11 cellular contexts compared by ENCODE assay signal in the genomic region with DNA sequence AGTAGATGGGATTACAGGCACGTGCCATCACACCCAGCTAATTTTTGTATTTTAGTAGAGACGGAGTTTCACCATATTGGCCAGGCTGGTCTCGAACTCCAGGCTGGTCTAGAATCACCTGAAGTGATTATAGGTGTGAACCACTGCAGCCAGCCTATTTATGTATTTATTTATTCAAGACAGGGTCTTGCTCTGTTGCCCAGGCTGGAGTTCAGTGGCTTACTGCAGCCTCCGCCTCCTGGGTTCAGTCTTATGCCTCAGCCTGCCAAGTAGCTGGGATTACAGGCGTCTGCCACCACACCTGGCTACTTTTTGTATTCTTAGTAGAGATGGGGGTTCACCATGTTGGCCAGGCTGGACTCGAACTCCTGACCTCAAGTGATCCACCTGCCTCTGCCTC. TPM values are rescaled to one million over a fixed set of nuclear protein-coding genes. Genes with fewer than 3 reads are reported as not detected.
A peak's percentile ranks its signal among the peaks of the same experiment; 100 is the strongest.
DNase-seq lines count a peak whose midpoint lies in the region; ATAC-seq and TF ChIP-seq lines count a peak whose summit lies in the region.
"Not testable (repeated sequence)": the region's sequence is repeated elsewhere in the genome, so short reads cannot be mapped to it uniquely, and the experiment has no call there.
"Had no signal": no experiment of that assay in that cellular context is flagged by ENCODE, and none has a peak within 500 bp of the region (broad histone marks: within the 10 kb centered on the region; RNA-seq: fewer than 3 reads in every experiment).

No MANE protein-coding gene starts in this region.

- not testable (repeated sequence) for H3K9me3 Mint-ChIP-seq in activated T-cell treated with anti-CD3 and anti-CD28 coated beads, Interleukin-2, amount 50 U/mL, for 72 hours; stimulated activated memory B cell treated with anti-CD40 and anti-IgM and Interleukin-4, amounts not matched to agents 10 μg/mL and 1 μg/mL and 100 μg/mL, for 72 hours

- H3K4me3 Mint-ChIP-seq in activated T-cell treated with anti-CD3 and anti-CD28 coated beads, Interleukin-2, amount 50 U/mL, for 72 hours; stimulated activated memory B cell treated with anti-CD40 and anti-IgM and Interleukin-4, amounts not matched to agents 10 μg/mL and 1 μg/mL and 100 μg/mL, for 72 hours: not testable (repeated sequence)

- not testable (repeated sequence) for DNase-seq in SJSA1 (ENCODE audit: low read depth in 1 of 2, low spot score in 2 of 2); activated T-cell treated with anti-CD3 and anti-CD28 coated beads, Interleukin-2, amount 50 U/mL, for 72 hours; caudate nucleus (lab: John Stamatoyannopoulos, UW); heart right ventricle; osteoblast (ENCODE audit: insufficient read length, low spot score, missing footprints)

- intact Hi-C loops in heart right ventricle (cut with DNase I): not testable (repeated sequence)

- TF ChIP-seq CTCF in heart right ventricle (IDR thresholded peaks at IDR 0.05); osteoblast (IDR thresholded peaks at IDR 0.05; ENCODE audit: extremely low read depth, low read depth, low read length): not testable (repeated sequence)

- H3K27me3 ChIP-seq in SJSA1 (replicated peaks); heart right ventricle; osteoblast (ENCODE audit: insufficient read depth, low read length): not testable (repeated sequence)

- H3K4me1 ChIP-seq in SJSA1 (replicated peaks): peaks cover 17% of the 10 kb centered on the region
- H3K4me1 ChIP-seq in heart right ventricle: peaks cover 20 to 74% (median 49%) of the 10 kb centered on the region in 9 donors
- peaks cover 43% of the 10 kb centered on the region for H3K4me1 ChIP-seq in osteoblast (ENCODE audit: insufficient read depth, low read length)

- ATAC-seq in activated T-cell treated with anti-CD3 and anti-CD28 coated beads, Interleukin-2, amount 50 U/mL, for 72 hours (replicated peaks in 1 of 2); heart right ventricle; stimulated activated memory B cell treated with anti-CD40 and anti-IgM and Interleukin-4, amounts not matched to agents 10 μg/mL and 1 μg/mL and 100 μg/mL, for 72 hours: not testable (repeated sequence)

- peak overlapping the region; percentile 64 for H3K4me2 ChIP-seq in osteoblast (ENCODE audit: insufficient read depth, low read length)

- peak overlapping the region; percentile 31 for H3K27ac Mint-ChIP-seq in activated T-cell treated with anti-CD3 and anti-CD28 coated beads, Interleukin-2, amount 50 U/mL, for 72 hours
- peak overlapping the region; percentile 11 for H3K27ac Mint-ChIP-seq in stimulated activated memory B cell treated with anti-CD40 and anti-IgM and Interleukin-4, amounts not matched to agents 10 μg/mL and 1 μg/mL and 100 μg/mL, for 72 hours

- H3K36me3 Mint-ChIP-seq in activated T-cell treated with anti-CD3 and anti-CD28 coated beads, Interleukin-2, amount 50 U/mL, for 72 hours (ENCODE audit: insufficient read depth in 2 of 2): peaks cover 8 to 33% of the 10 kb centered on the region in 2 donors
- peaks cover 63% of the 10 kb centered on the region for H3K36me3 Mint-ChIP-seq in stimulated activated memory B cell treated with anti-CD40 and anti-IgM and Interleukin-4, amounts not matched to agents 10 μg/mL and 1 μg/mL and 100 μg/mL, for 72 hours

- H3K27me3 Mint-ChIP-seq in activated T-cell treated with anti-CD3 and anti-CD28 coated beads, Interleukin-2, amount 50 U/mL, for 72 hours (ENCODE audit: low read depth); stimulated activated memory B cell treated with anti-CD40 and anti-IgM and Interleukin-4, amounts not matched to agents 10 μg/mL and 1 μg/mL and 100 μg/mL, for 72 hours: not testable (repeated sequence)

- WGBS in heart right ventricle, 2 donors: 93% methylated on average over 6 of the region's 6 CpGs

- H4K20me1 ChIP-seq in osteoblast (ENCODE audit: insufficient read depth, low read length): not testable (repeated sequence)

- not testable (repeated sequence) for H3K4me3 ChIP-seq in SJSA1; heart right ventricle; osteoblast (ENCODE audit: insufficient read depth, low read length)

- TF ChIP-seq POLR2A in GM19193 (IDR thresholded peaks at IDR 0.05; ENCODE audit: extremely low read depth, insufficient read depth, insufficient read length): peak; percentile 1

- H3K9me3 ChIP-seq in SJSA1 (replicated peaks); heart right ventricle; osteoblast (ENCODE audit: low read depth, low read length): not testable (repeated sequence)

- 0 out of 2 replicates have a peak overlapping the region, but pooled peaks have one; percentile 46 for H3K27ac ChIP-seq in SJSA1
- peak overlapping the region; percentile 81 for H3K27ac ChIP-seq in caudate nucleus (ENCODE audit: low read depth, low read length)
- peak overlapping the region in 6 of 10 donors; percentile 18 to 91 (median 70) for H3K27ac ChIP-seq in heart right ventricle
- H3K27ac ChIP-seq in osteoblast (ENCODE audit: low read depth, low read length): peak overlapping the region; percentile 100

- H3K79me2 ChIP-seq in osteoblast (ENCODE audit: insufficient read depth, low read length): peaks cover 80% of the 10 kb centered on the region

- H2AFZ ChIP-seq in osteoblast (ENCODE audit: low read length): not testable (repeated sequence)

- peaks cover 55% of the 10 kb centered on the region for H3K4me1 Mint-ChIP-seq in activated T-cell treated with anti-CD3 and anti-CD28 coated beads, Interleukin-2, amount 50 U/mL, for 72 hours (ENCODE audit: low read depth)
- peaks cover 53% of the 10 kb centered on the region for H3K4me1 Mint-ChIP-seq in stimulated activated memory B cell treated with anti-CD40 and anti-IgM and Interleukin-4, amounts not matched to agents 10 μg/mL and 1 μg/mL and 100 μg/mL, for 72 hours

- H3K36me3 ChIP-seq in SJSA1: peaks cover 98% of the 10 kb centered on the region
- H3K36me3 ChIP-seq in heart right ventricle: peaks cover 4 to 83% (median 51%) of the 10 kb centered on the region in 9 donors
- H3K36me3 ChIP-seq in osteoblast (ENCODE audit: insufficient read depth, low read length): peaks cover 66% of the 10 kb centered on the region

RNA-seq across cellular contexts. Expression of a gene that starts 5.0 kb away (rescaled TPM):
- total RNA-seq in SJSA1 (2014; rRNA removed; shearing (Covaris generic)): 75.7 and 84.3 TPM in 2 replicates
- total RNA-seq in activated T-cell treated with anti-CD3 and anti-CD28 coated beads, Interleukin-2, amount 50 U/mL, for 72 hours: 10 to 100 TPM; 15.9 to 16.4 TPM
- total RNA-seq in heart right ventricle: 10 to 100 TPM; 18.4 to 33.9 (median 20.9) TPM
- polyA plus RNA-seq in heart right ventricle: 100 to 1,000 TPM; 120 to 237 TPM
- 15.2 and 16.8 TPM in 2 replicates for total RNA-seq in osteoblast

RNA-seq across cellular contexts. Expression of a gene that starts 6.4 kb away (rescaled TPM):
- total RNA-seq in SJSA1 (2014; rRNA removed; shearing (Covaris generic)): 145 and 164 TPM in 2 replicates
- total RNA-seq in activated T-cell treated with anti-CD3 and anti-CD28 coated beads, Interleukin-2, amount 50 U/mL, for 72 hours: 100 to 1,000 TPM; 159 to 189 TPM
- total RNA-seq in heart right ventricle (100 to 1,000 TPM; 138 to 201 (median 148) TPM), osteoblast (80.2 and 84.0 TPM in 2 replicates)
- polyA plus RNA-seq in heart right ventricle: 100 to 1,000 TPM; 187 to 289 TPM

RNA-seq across cellular contexts. Expression of a gene that starts 13.6 kb away (rescaled TPM):
- total RNA-seq in SJSA1 (2014; rRNA removed; shearing (Covaris generic)): 1,330 and 1,700 TPM in 2 replicates
- total RNA-seq in activated T-cell treated with anti-CD3 and anti-CD28 coated beads, Interleukin-2, amount 50 U/mL, for 72 hours: 100 to 1,000 TPM; 458 to 489 TPM
- total RNA-seq in heart right ventricle: 100 to 1,000 TPM; 265 to 683 (median 348) TPM
- 100 to 1,000 TPM; 197 to 830 TPM for polyA plus RNA-seq in heart right ventricle
- total RNA-seq in osteoblast: 1,685 and 1,980 TPM in 2 replicates

RNA-seq across cellular contexts. Expression of a gene that starts 17.3 kb away (rescaled TPM):
- 0.41 TPM in 1 of 2 replicates, not detected in the other for total RNA-seq in SJSA1 (2014; rRNA removed; shearing (Covaris generic))
- under 1 TPM; 0.12 to 0.32 TPM for total RNA-seq in activated T-cell treated with anti-CD3 and anti-CD28 coated beads, Interleukin-2, amount 50 U/mL, for 72 hours
- total RNA-seq in heart right ventricle (10 to 100 TPM in 5 of 10 donors, 1 to 10 TPM in 5; 7.3 to 14.4 (median 10.1) TPM), osteoblast (not detected in 2 replicates)
- polyA plus RNA-seq in heart right ventricle: 1 to 10 TPM in 1 of 2 donors, under 1 TPM in 1; 0.71 to 4.2 TPM
- total RNA-seq: activated CD8-positive, alpha-beta memory T cell treated with anti-CD3 and anti-CD28 coated beads for 36 hours; bronchial epithelial cell; left lobe of liver; myocyte had no signal

RNA-seq across cellular contexts. Expression of a gene that starts 18.5 kb away (rescaled TPM):
- 48.3 and 101 TPM in 2 replicates for total RNA-seq in SJSA1 (2014; rRNA removed; shearing (Covaris generic))
- 10 to 100 TPM; 63.4 to 70.4 TPM for total RNA-seq in activated T-cell treated with anti-CD3 and anti-CD28 coated beads, Interleukin-2, amount 50 U/mL, for 72 hours
- total RNA-seq in heart right ventricle: 10 to 100 TPM; 31.0 to 53.0 (median 38.5) TPM
- 10 to 100 TPM; 23.2 to 81.4 TPM for polyA plus RNA-seq in heart right ventricle
- 41.0 and 47.8 TPM in 2 replicates for total RNA-seq in osteoblast

Comparison
In these comparisons a context has a peak if more than half of its experiments do, and no peak if none do; other contexts are left out.
1. H3K27ac ChIP-seq: peak in every context shown above with its lines; median percentile 100 in osteoblast; 81 in caudate nucleus; 70 in heart right ventricle; 46 in SJSA1.